ENCODE assay signal across 18 cellular contexts in the genomic region with DNA sequence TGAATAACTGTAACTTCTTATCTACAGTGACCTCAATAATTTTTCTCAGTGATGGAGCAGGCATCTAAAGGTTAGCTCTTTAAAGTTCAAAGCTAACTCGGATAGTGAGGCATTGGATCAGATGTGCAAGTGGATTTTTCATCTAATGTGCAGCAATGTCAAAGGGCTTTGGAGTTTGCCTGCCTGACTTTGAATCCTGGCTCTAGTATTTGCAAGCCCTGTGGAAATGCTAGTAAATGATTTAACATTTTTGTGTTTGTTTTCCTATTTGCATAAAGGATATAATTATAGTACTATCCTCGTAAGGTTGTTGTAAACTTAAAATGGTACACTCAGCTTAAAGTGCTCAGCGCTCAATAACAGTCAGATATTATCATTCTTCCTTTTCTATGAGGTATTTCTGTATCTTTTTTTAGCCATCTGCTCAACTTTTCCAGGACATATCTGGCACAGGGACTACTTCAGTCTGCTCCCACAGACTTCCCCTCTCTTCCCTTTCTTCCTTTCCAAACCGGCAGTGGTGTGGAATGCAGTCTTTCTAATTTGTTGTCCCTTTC.
A peak's percentile ranks its signal among the peaks of the same experiment; 100 is the strongest.
DNase-seq lines count a peak whose midpoint lies in the region; ATAC-seq and TF ChIP-seq lines count a peak whose summit lies in the region.
"Had no signal": no experiment of that assay in that cellular context is flagged by ENCODE, and none has a peak within 500 bp of the region (broad histone marks: within the 10 kb centered on the region; RNA-seq: fewer than 3 reads in every experiment).

No MANE protein-coding gene starts in this region.

- POLR2A ChIA-PET in WTC11 (lab: Charles Lee) = no interaction called here

- peak overlapping the region in 9 of 12 donors; percentile 10 to 64 (median 29) for H3K27ac ChIP-seq in heart left ventricle
- H3K27ac ChIP-seq: parathyroid adenoma, upper lobe of left lung had no signal

- no peaks in the 10 kb centered on the region for H3K9me3 ChIP-seq in heart left ventricle
- H3K9me3 ChIP-seq: upper lobe of left lung had no signal

- intact Hi-C loops in heart left ventricle (cut with DNase I) = loop anchor here in 4 of 10 donors (10.0 kb wide), 2 partner anchors 109 to 209 kb away; no protein-coding TSS in a partner anchor

- H3K27me3 ChIP-seq in heart left ventricle = no peaks in the 10 kb centered on the region
- H3K27me3 ChIP-seq: upper lobe of left lung had no signal

- peaks cover 0 to 18% (median 12%) of the 10 kb centered on the region in 12 donors for H3K4me1 ChIP-seq in heart left ventricle
- H3K4me1 ChIP-seq: parathyroid adenoma had no signal

- TF ChIP-seq CTCF in WTC11 (IDR thresholded peaks at IDR 0.05) = no peak
- TF ChIP-seq CTCF in heart left ventricle (IDR thresholded peaks at IDR 0.05) = no peak
- TF ChIP-seq CTCF in omental fat pad (IDR thresholded peaks at IDR 0.05) = no peak

- H3K36me3 ChIP-seq in heart left ventricle = no peaks in the 10 kb centered on the region
- H3K36me3 ChIP-seq: upper lobe of left lung had no signal

- peak; percentile 68 for DNase-seq in EH (ENCODE audit: low read depth)
- no peak for DNase-seq in WTC11 (ENCODE audit: low spot score)
- DNase-seq in heart left ventricle = no peak
- DNase-seq in omental fat pad (ENCODE audit: low spot score) = no peak
- no peak for DNase-seq in AG20443 (ENCODE audit: low spot score)
- DNase-seq in NCI-H1048 (lab: John Stamatoyannopoulos, UW) = no peak
- DNase-seq: activated gamma-delta T cell treated with Interleukin-2 at 50 U/mL for 16 hours; DMS153; KBM-7; NCI-H1694 treated with DMSO at 0.1 percent for 48 hours; NCI-H774; SIG-M5; stimulated activated CD4-positive, alpha-beta T cell treated with anti-CD3 and anti-CD28 coated beads, Interleukin-1b, Interleukin-23, amount 100 ng/mL, for 48 hours; stimulated activated CD8-positive, alpha-beta memory T cell treated with anti-CD3 and anti-CD28 coated beads, Interleukin-4, amount 100 ng/mL, for 48 hours; upper lobe of left lung had no signal

- H3K9me3 Mint-ChIP-seq in WTC11 = no peaks in the 10 kb centered on the region

- WGBS in heart left ventricle, 4 donors = 4 to 12% (median 9%) methylated on average over 4 of the region's 4 CpGs

- peaks cover 22% of the 10 kb centered on the region for H3K4me1 Mint-ChIP-seq in WTC11

- ATAC-seq in WTC11 (peak; percentile 38), heart left ventricle (peak; percentile 76 to 88 (median 86)), omental fat pad (ENCODE audit: low FRiP score) (peak; percentile 42), HG02938 (IDR thresholded peaks at IDR 0.05; ENCODE audit: unreplicated experiment) (no peak), HG02588 (IDR thresholded peaks at IDR 0.05; ENCODE audit: unreplicated experiment) (no peak)

- CTCF ChIA-PET in WTC11 (lab: Charles Lee) = no interaction called here

- H3K36me3 Mint-ChIP-seq in WTC11 = no peaks in the 10 kb centered on the region

- 0 out of 2 replicates have a peak overlapping the region, but pooled peaks have one; percentile 5 for H3K27ac Mint-ChIP-seq in WTC11

- H3K27me3 Mint-ChIP-seq in WTC11 (ENCODE audit: low read depth) = no peaks in the 10 kb centered on the region

- TF ChIP-seq POLR2A in heart left ventricle (IDR thresholded peaks at IDR 0.05) = no peak

- H3K4me3 ChIP-seq in heart left ventricle = peak overlapping the region in 9 of 12 donors; percentile 19 to 40 (median 27)
- H3K4me3 ChIP-seq: upper lobe of left lung had no signal

- no peak overlapping the region for H3K4me3 Mint-ChIP-seq in WTC11

TF ChIP-seq in WTC11, 78 proteins besides CTCF, POLR2A, EP300 and RAD21:
- TF ChIP-seq PRRX2 (CRISPR knock-in tag; IDR thresholded peaks at IDR 0.05) (no peak), FOXP4 (CRISPR knock-in tag; IDR thresholded peaks at IDR 0.05) (no peak), JAZF1 (CRISPR knock-in tag; IDR thresholded peaks at IDR 0.05) (no peak), KAT7 (CRISPR knock-in tag; IDR thresholded peaks at IDR 0.05; ENCODE audit: borderline replicate concordance) (no peak), GABPB1 (CRISPR knock-in tag; IDR thresholded peaks at IDR 0.05) (0 out of 2 replicates have a peak, but pooled peaks have one; percentile 12), OVOL2 (CRISPR knock-in tag; IDR thresholded peaks at IDR 0.05; ENCODE audit: borderline replicate concordance) (no peak)
- TF ChIP-seq, protein P1, sequence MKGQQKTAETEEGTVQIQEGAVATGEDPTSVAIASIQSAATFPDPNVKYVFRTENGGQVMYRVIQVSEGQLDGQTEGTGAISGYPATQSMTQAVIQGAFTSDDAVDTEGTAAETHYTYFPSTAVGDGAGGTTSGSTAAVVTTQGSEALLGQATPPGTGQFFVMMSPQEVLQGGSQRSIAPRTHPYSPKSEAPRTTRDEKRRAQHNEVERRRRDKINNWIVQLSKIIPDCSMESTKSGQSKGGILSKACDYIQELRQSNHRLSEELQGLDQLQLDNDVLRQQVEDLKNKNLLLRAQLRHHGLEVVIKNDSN (CRISPR knock-in tag; IDR thresholded peaks at IDR 0.05) = no peak

Comparison
In these comparisons a context has a peak if more than half of its experiments do, and no peak if none do; other contexts are left out.
1. ATAC-seq: peak in WTC11 (single experiment), heart left ventricle (4 of 4) and omental fat pad (single experiment); none in HG02938 (single experiment) and HG02588 (single experiment).